8 cellular contexts compared by ENCODE assay signal in genomic region chr1:148150945-148151879, GRCh38. TPM values are rescaled to one million over a fixed set of nuclear protein-coding genes. Genes with fewer than 3 reads are reported as not detected.
DNase-seq lines count a peak whose midpoint lies in the region; ATAC-seq and TF ChIP-seq lines count a peak whose summit lies in the region.
"Not testable (repeated sequence)": the region's sequence is repeated elsewhere in the genome, so short reads cannot be mapped to it uniquely, and the experiment has no call there.

No MANE protein-coding gene starts in this region.

- H3K9me3 Mint-ChIP-seq in IgD-negative memory B cell, neural crest cell: not testable (repeated sequence)

- H3K79me2 ChIP-seq in SU-DHL-6 (ENCODE audit: insufficient read depth, low read length), result not testable (repeated sequence)

- in situ Hi-C loops in astrocyte of the cerebellum (cut with HindIII; ENCODE audit: low sequenced_read_pairs), result not testable (repeated sequence)

- peak overlapping the region; percentile 69 for H3K4me3 ChIP-seq in GM12865 (ENCODE audit: low read depth, low read length)
- peak overlapping the region; percentile 61 for H3K4me3 ChIP-seq in HEK293 (ENCODE audit: low read depth, low read length)
- H3K4me3 ChIP-seq in SU-DHL-6 (ENCODE audit: insufficient read depth, low read length, poor library complexity, severe bottlenecking), result peak overlapping the region; percentile 74
- peak overlapping the region; percentile 58 for H3K4me3 ChIP-seq in astrocyte of the cerebellum (ENCODE audit: low read depth, low read length)
- H3K4me3 ChIP-seq in upper lobe of right lung, result peak overlapping the region; percentile 84

- intact Hi-C loops in cardiac septum (cut with DNase I); upper lobe of right lung (cut with DNase I): not testable (repeated sequence)

- not testable (repeated sequence) for H3K4me1 ChIP-seq in HEK293 (ENCODE audit: control insufficient read depth, insufficient read depth, low read length); upper lobe of right lung

- H3K36me3 Mint-ChIP-seq in IgD-negative memory B cell; neural crest cell (ENCODE audit: low read depth): not testable (repeated sequence)

- not testable (repeated sequence) for H3K27me3 Mint-ChIP-seq in IgD-negative memory B cell; neural crest cell (ENCODE audit: low read depth)

- H4K20me1 ChIP-seq in SU-DHL-6 (ENCODE audit: low read depth, low read length), result not testable (repeated sequence)

- H3K4me1 Mint-ChIP-seq in IgD-negative memory B cell, result peaks cover 5 to 19% (median 10%) of the 10 kb centered on the region in 3 donors
- H3K4me1 Mint-ChIP-seq in neural crest cell, result not testable (repeated sequence)

- POLR2A ChIA-PET in HEK293 (lab: Yijun Ruan, JAX), result interaction anchor here (0.6 kb wide), 2 partner anchors 112 to 1773 kb away, joined by 3 read pairs; no protein-coding TSS in a partner anchor

- H3K27ac Mint-ChIP-seq in IgD-negative memory B cell (peak overlapping the region in 2 of 3 donors; percentile 92 to 97), neural crest cell (ENCODE audit: unreplicated experiment) (peak overlapping the region; percentile 6)

- H3K4me3 Mint-ChIP-seq in IgD-negative memory B cell, result peak overlapping the region; percentile 96 to 100 (median 100)
- H3K4me3 Mint-ChIP-seq in neural crest cell, result peak overlapping the region; percentile 100

- peak overlapping the region; percentile 70 for H3K4me2 ChIP-seq in SU-DHL-6 (ENCODE audit: low read depth, low read length, poor library complexity, severe bottlenecking)

- not testable (repeated sequence) for H2AFZ ChIP-seq in SU-DHL-6 (ENCODE audit: low read depth, low read length, severe bottlenecking)

- not testable (repeated sequence) for TF ChIP-seq CTCF in GM12865 (IDR thresholded peaks at IDR 0.05; ENCODE audit: insufficient read depth, low read depth, low read length, missing control alignments); HEK293 (tag by site-specific recombination; IDR thresholded peaks at IDR 0.05); SU-DHL-6 (IDR thresholded peaks at IDR 0.05; ENCODE audit: insufficient read depth, low read length, poor library complexity, severe bottlenecking); astrocyte of the cerebellum (IDR thresholded peaks at IDR 0.05; ENCODE audit: low read depth, low read length, missing control alignments); neural crest cell (conservative IDR thresholded peaks at IDR 0.05); upper lobe of right lung (IDR thresholded peaks at IDR 0.05)

- H3K9ac ChIP-seq in SU-DHL-6 (ENCODE audit: low read length), result peak overlapping the region; percentile 71

- not testable (repeated sequence) for H3K36me3 ChIP-seq in HEK293 (ENCODE audit: control insufficient read depth in 2 of 2, insufficient read depth in 1 of 2, low read length in 2 of 2); SU-DHL-6 (ENCODE audit: low read length); upper lobe of right lung

- peak; percentile 66 for ATAC-seq in upper lobe of right lung

- CTCF ChIA-PET in HEK293 (lab: Yijun Ruan, JAX), result interaction anchor here (1.0 kb wide), 1 partner anchor 12 kb away, joined by 3 read pairs; no protein-coding TSS in a partner anchor

- not testable (repeated sequence) for H3F3A ChIP-seq in SU-DHL-6 (ENCODE audit: insufficient read depth)

- peak; percentile 52 for DNase-seq in GM12865 (ENCODE audit: low read depth)
- DNase-seq in astrocyte of the cerebellum (ENCODE audit: low read depth), result not testable (repeated sequence)
- peak; percentile 77 for DNase-seq in cardiac septum (ENCODE audit: low spot score)
- peak; percentile 10 for DNase-seq in neural crest cell (ENCODE audit: low read depth, low spot score)
- peak; percentile 82 for DNase-seq in upper lobe of right lung

- not testable (repeated sequence) for H3K9me2 ChIP-seq in SU-DHL-6 (replicated peaks; ENCODE audit: insufficient read depth, low read length)

- H3K27ac ChIP-seq in HEK293 (ENCODE audit: extremely low read depth, low read depth, low read length), result peak overlapping the region; percentile 52; the same call in 1 of the 2 replicates
- peak overlapping the region; percentile 60; the same call in 1 of the 2 replicates for H3K27ac ChIP-seq in SU-DHL-6 (ENCODE audit: low read depth, low read length)
- H3K27ac ChIP-seq in upper lobe of right lung, result peak overlapping the region; percentile 83

- H3K27me3 ChIP-seq in SU-DHL-6 (ENCODE audit: low read length); upper lobe of right lung: not testable (repeated sequence)

- H3K9me3 ChIP-seq in HEK293 (ENCODE audit: control insufficient read depth, insufficient read depth, low read depth, low read length); SU-DHL-6 (ENCODE audit: insufficient read depth, low read length); upper lobe of right lung: not testable (repeated sequence)

TF ChIP-seq in HEK293, 187 proteins besides CTCF, POLR2A, EP300 and RAD21:
- 0 out of 2 replicates have a peak, but pooled peaks have one; percentile 13 for TF ChIP-seq SP7 (tag by site-specific recombination; IDR thresholded peaks at IDR 0.05)
- peak; percentile 69 for TF ChIP-seq ZBTB8A (tag by site-specific recombination; IDR thresholded peaks at IDR 0.05)
- TF ChIP-seq PRDM1 (tag by site-specific recombination; IDR thresholded peaks at IDR 0.05), result peak; percentile 52; the same call in 1 of the 2 replicates
- 0 out of 2 replicates have a peak, but pooled peaks have one; percentile 24 for TF ChIP-seq GFI1B (tag by site-specific recombination; IDR thresholded peaks at IDR 0.05)

RNA-seq across cellular contexts. Expression of gene NBPF11, which starts 0.9 kb away (rescaled TPM):
- polyA plus RNA-seq in IgD-negative memory B cell, result 9.3 TPM
- total RNA-seq in cardiac septum (3.0 TPM), neural crest cell (17.2 and 18.5 TPM in 2 replicates), upper lobe of right lung (14.9 TPM)
